ENCODE assay signal across 9 cellular contexts in genomic region chr12:6769003-6769389, GRCh38. TPM values are rescaled to one million over a fixed set of nuclear protein-coding genes. Genes with fewer than 3 reads are reported as not detected.
DNase-seq lines count a peak whose midpoint lies in the region; ATAC-seq, FAIRE-seq and TF ChIP-seq lines count a peak whose summit lies in the region.
"Had no signal": no experiment of that assay in that cellular context is flagged by ENCODE, and none has a peak within 500 bp of the region (broad histone marks: within the 10 kb centered on the region; RNA-seq: fewer than 3 reads in every experiment).

No MANE protein-coding gene starts in this region.

- H3K9ac ChIP-seq in H1 (replicated peaks in 1 of 4; ENCODE audit: extremely low read depth in 1 of 4, low read depth in 3 of 4, low read length in 3 of 4) = peak overlapping the region in 2 of 4 experiments; percentile 16 to 82; a peak in 2 of 7 replicates

- no peak for TF ChIP-seq EP300 in H1 (IDR thresholded peaks at IDR 0.05; ENCODE audit: borderline replicate concordance in 1 of 2, low read depth in 2 of 2, low read length in 2 of 2)

- TF ChIP-seq CTCF in H1 (IDR thresholded peaks at IDR 0.05; ENCODE audit: control extremely low read depth in 1 of 3, insufficient read depth in 1 of 3, low read depth in 1 of 3, low read length in 3 of 3) (no peak), osteocyte (IDR thresholded peaks at IDR 0.05) (no peak)

- H2AFZ ChIP-seq in H1 (ENCODE audit: low read length) = no peak overlapping the region

- peak overlapping the region; percentile 41 for H3K18ac ChIP-seq in H1 (ENCODE audit: extremely low read depth, low read length)

- FAIRE-seq in H1 (lab: Jason Lieb, UNC) = peak; percentile 63

- no peak for TF ChIP-seq RAD21 in H1 (IDR thresholded peaks at IDR 0.05 in 1 of 2, conservative IDR thresholded peaks at IDR 0.05 in 1 of 2; ENCODE audit: low read depth in 2 of 2, low read length in 2 of 2)

- POLR2A ChIA-PET in H1 (lab: Charles Lee; ENCODE audit: partially characterized antibody) = interaction anchor here (0.5 to 11.6 kb wide), 11 partner anchors 9 to 433 kb away, joined by 3 to 151 read pairs (median 8); partner anchors contain the start of genes CDCA3, GNB3, MLF2 and P3H3

- H2BK12ac ChIP-seq in H1 (ENCODE audit: low read depth, low read length) = peak overlapping the region; percentile 2; the same call in 1 of the 2 replicates

- H3K27me3 Mint-ChIP-seq in osteocyte (ENCODE audit: unreplicated experiment) = no peaks in the 10 kb centered on the region

- peak overlapping the region; percentile 91 for H3K27ac Mint-ChIP-seq in osteocyte (ENCODE audit: unreplicated experiment)

- H3K14ac ChIP-seq in H1 (ENCODE audit: insufficient read length) = no peak overlapping the region

- no peak overlapping the region for H3K4ac ChIP-seq in H1 (replicated peaks; ENCODE audit: insufficient read length, low read depth, low read length)

- H3K4me3 Mint-ChIP-seq in osteocyte (ENCODE audit: unreplicated experiment) = peak overlapping the region; percentile 95

- peaks cover 4 to 25% of the 10 kb centered on the region in 2 experiments; a peak in 2 of 4 replicates for H3K79me2 ChIP-seq in H1 (ENCODE audit: control insufficient read depth in 1 of 2, insufficient read depth in 2 of 2, low read length in 2 of 2)

- no peak overlapping the region for H2BK120ac ChIP-seq in H1 (replicated peaks; ENCODE audit: low read depth, low read length)

- H2BK20ac ChIP-seq in H1 (ENCODE audit: low read length) = 0 out of 2 replicates have a peak overlapping the region, but pooled peaks have one; percentile 24

- H3K23me2 ChIP-seq in H1 (ENCODE audit: low read depth, low read length) = peaks cover 18% of the 10 kb centered on the region

- H4K8ac ChIP-seq in H1 (ENCODE audit: extremely low read depth, insufficient read depth, low read length) = no peak overlapping the region

- 0 out of 2 replicates have a peak overlapping the region, but pooled peaks have one; percentile 40 for H2BK15ac ChIP-seq in H1 (ENCODE audit: low read length)

- peak overlapping the region; percentile 1; the same call in 1 of the 2 replicates for H2AK5ac ChIP-seq in H1 (ENCODE audit: low read depth, low read length)

- no peak overlapping the region for H3K56ac ChIP-seq in H1 (replicated peaks; ENCODE audit: insufficient read length, low read depth, low read length)

- H3K4me3 ChIP-seq in H1 (ENCODE audit: extremely low read depth in 1 of 4, insufficient read depth in 2 of 4, low read depth in 3 of 4, low read length in 4 of 4) = peak overlapping the region; percentile 83 to 98 (median 87)

- H4K91ac ChIP-seq in H1 (replicated peaks; ENCODE audit: insufficient read length, low read length) = no peak overlapping the region

- peak overlapping the region; percentile 88 to 100 for H3K4me2 ChIP-seq in H1 (ENCODE audit: insufficient read depth in 1 of 2, low read depth in 2 of 2, low read length in 2 of 2)

- no peak overlapping the region for H3K23ac ChIP-seq in H1 (ENCODE audit: insufficient read length)

- H4K20me1 ChIP-seq in H1 (replicated peaks in 1 of 2; ENCODE audit: control insufficient read depth in 1 of 2, insufficient read depth in 2 of 2, low read length in 2 of 2) = peaks cover 6 to 20% of the 10 kb centered on the region in 2 experiments

- H3K4me1 ChIP-seq in H1 (replicated peaks in 1 of 4; ENCODE audit: control insufficient read depth in 3 of 4, insufficient read depth in 4 of 4, low read length in 3 of 4) = peaks cover 7 to 41% (median 30%) of the 10 kb centered on the region in 4 experiments

- H3K27me3 ChIP-seq in H1 (replicated peaks in 1 of 4; ENCODE audit: control insufficient read depth in 3 of 4, extremely low read depth in 1 of 4, insufficient read depth in 3 of 4, low read length in 3 of 4) = peaks cover 0 to 14% (median 11%) of the 10 kb centered on the region in 4 experiments; a peak in 5 of 7 replicates

- peaks cover 42% of the 10 kb centered on the region for H3K4me1 Mint-ChIP-seq in osteocyte (ENCODE audit: unreplicated experiment)

- CTCF ChIA-PET in H1 (lab: Charles Lee; ENCODE audit: partially characterized antibody) = interaction anchor here (0.7 to 29.6 kb wide), 5 partner anchors 12 to 124 kb away, joined by 3 to 532 read pairs (median 105); partner anchors contain the start of genes GNB3, GPR162, MLF2 and P3H3

- no peak for ATAC-seq in HG02885 (IDR thresholded peaks at IDR 0.05; ENCODE audit: poor library complexity, unreplicated experiment)

- no peaks in the 10 kb centered on the region for H3K9me3 Mint-ChIP-seq in osteocyte (ENCODE audit: unreplicated experiment)

- H3K9me3 ChIP-seq in H1 (ENCODE audit: insufficient read depth in 2 of 2, low read depth in 1 of 2, low read length in 1 of 2) = no peaks in the 10 kb centered on the region

- DNase-seq in DMS79 treated with DMSO at 0.1 percent for 48 hours (lab: John Stamatoyannopoulos, UW) (peak; percentile 52), NCI-H748 (lab: John Stamatoyannopoulos, UW; ENCODE audit: unreplicated experiment) (peak; percentile 24), H1 (ENCODE audit: low read depth in 1 of 2, low spot score in 2 of 2) (peak in 1 of 2 experiments; percentile 80), osteocyte (ENCODE audit: extremely low spot score, unreplicated experiment) (no peak), medulla oblongata (ENCODE audit: extremely low spot score) (no peak), NCI-H1105 treated with DMSO at 0.1 percent for 48 hours (lab: John Stamatoyannopoulos, UW) (no peak)
- no peak for DNase-seq in stimulated activated CD4-positive, alpha-beta T cell treated with anti-CD3 and anti-CD28 coated beads, Interleukin-2, amount 100 ng/mL, for 24 hours

- TF ChIP-seq POLR2A in H1 (IDR thresholded peaks at IDR 0.05; ENCODE audit: control extremely low read depth in 1 of 2, low read depth in 2 of 2, low read length in 2 of 2) = no peak

- peak overlapping the region; percentile 5; the same call in 1 of the 2 replicates for H2BK5ac ChIP-seq in H1 (ENCODE audit: low read depth, low read length)

- H3K79me1 ChIP-seq in H1 (ENCODE audit: low read depth, low read length) = 0 out of 2 replicates have a peak, but pooled peaks cover 2% of the 10 kb centered on the region

- peak overlapping the region; percentile 13; the same call in 1 of the 2 replicates for H3K27ac ChIP-seq in H1 (ENCODE audit: low read depth, low read length)

- H3K36me3 ChIP-seq in H1 (ENCODE audit: control insufficient read depth in 2 of 4, insufficient read depth in 4 of 4, low read length in 3 of 4) = peaks cover 0 to 23% (median 5%) of the 10 kb centered on the region in 4 experiments; a peak in 6 of 8 replicates

- peak overlapping the region; percentile 24 for H4K5ac ChIP-seq in H1 (ENCODE audit: insufficient read length, low read depth, low read length)

- 17% methylated on average over 4 of the region's 6 CpGs; no CpG with 5 or more reads in 1 of the 2 experiments for WGBS in H1 (ENCODE audit: extremely low coverage in 1 of 2, insufficient coverage in 1 of 2, insufficient read length in 1 of 2, insufficient replicate concordance in 2 of 2, low coverage in 1 of 2, low lambda C conversion rate in 2 of 2, missing lambda C conversion rate in 1 of 2), 2 experiments

- peaks cover 11% of the 10 kb centered on the region for H3K36me3 Mint-ChIP-seq in osteocyte (ENCODE audit: unreplicated experiment)

RNA-seq across cellular contexts. Expression of gene PTMS, which starts 2.8 kb away (rescaled TPM):
- total RNA-seq in H1 (2021; fragmentation: NEBNext Ultra II Directional; extraction: Animal tissue kit (Norgen Biotek cat#: 25700)) = 444 and 486 TPM in 2 replicates
- 553 and 999 TPM in 2 replicates for polyA plus RNA-seq in H1 (2011; rRNA removed)
- 441 TPM for polyA plus RNA-seq in H1 (2011; cell fraction: cytosol; rRNA removed)
- 217 TPM for polyA plus RNA-seq in H1 (2011; cell fraction: nucleus; rRNA removed)
- polyA plus RNA-seq in H1 (2012, experiment 1 of 2) = 329 to 587 TPM (median 502 TPM) in 4 replicates
- 566 TPM for polyA plus RNA-seq in H1 (2012, experiment 2 of 2)
- polyA plus RNA-seq in H1 (2013, experiment 1 of 2) = 523 TPM
- polyA plus RNA-seq in H1 (2013, experiment 2 of 2) = 513 TPM
- 35.2 and 58.0 TPM in 2 replicates for polyA minus RNA-seq in H1 (2011; rRNA and poly(A)+ RNA removed)
- 109 TPM for polyA minus RNA-seq in H1 (2011; cell fraction: cytosol; rRNA and poly(A)+ RNA removed)
- 72.4 TPM for polyA minus RNA-seq in H1 (2011; cell fraction: nucleus; rRNA and poly(A)+ RNA removed)
- 501 and 554 TPM in 2 replicates for total RNA-seq in osteocyte

RNA-seq across cellular contexts. Expression of gene LAG3, which starts 3.3 kb away (rescaled TPM):
- total RNA-seq in H1 (2021; fragmentation: NEBNext Ultra II Directional; extraction: Animal tissue kit (Norgen Biotek cat#: 25700)) = 2.8 and 3.1 TPM in 2 replicates
- 1.1 and 2.5 TPM in 2 replicates for polyA plus RNA-seq in H1 (2011; rRNA removed)
- polyA plus RNA-seq in H1 (2011; cell fraction: cytosol; rRNA removed) = 1.2 TPM
- 6.1 TPM for polyA plus RNA-seq in H1 (2011; cell fraction: nucleus; rRNA removed)
- 1.7 to 3.0 TPM (median 2.8 TPM) in 4 replicates for polyA plus RNA-seq in H1 (2012, experiment 1 of 2)
- polyA plus RNA-seq in H1 (2012, experiment 2 of 2) = 1.4 TPM
- polyA plus RNA-seq in H1 (2013, experiment 1 of 2) = 1.7 TPM
- polyA plus RNA-seq in H1 (2013, experiment 2 of 2) = 1.8 TPM
- 0.29 and 0.47 TPM in 2 replicates for polyA minus RNA-seq in H1 (2011; rRNA and poly(A)+ RNA removed)
- polyA minus RNA-seq in H1 (2011; cell fraction: cytosol; rRNA and poly(A)+ RNA removed) = 0.81 TPM
- polyA minus RNA-seq in H1 (2011; cell fraction: nucleus; rRNA and poly(A)+ RNA removed) = 3.6 TPM
- total RNA-seq in osteocyte = 1.1 and 2.5 TPM in 2 replicates

RNA-seq across cellular contexts. Expression of gene MLF2, which starts 16.1 kb away (rescaled TPM):
- 229 and 232 TPM in 2 replicates for total RNA-seq in H1 (2021; fragmentation: NEBNext Ultra II Directional; extraction: Animal tissue kit (Norgen Biotek cat#: 25700))
- 401 and 443 TPM in 2 replicates for polyA plus RNA-seq in H1 (2011; rRNA removed)
- 319 TPM for polyA plus RNA-seq in H1 (2011; cell fraction: cytosol; rRNA removed)
- 252 TPM for polyA plus RNA-seq in H1 (2011; cell fraction: nucleus; rRNA removed)
- polyA plus RNA-seq in H1 (2012, experiment 1 of 2) = 240 to 272 TPM (median 254 TPM) in 4 replicates
- polyA plus RNA-seq in H1 (2012, experiment 2 of 2) = 291 TPM
- 162 TPM for polyA plus RNA-seq in H1 (2013, experiment 1 of 2)
- 175 TPM for polyA plus RNA-seq in H1 (2013, experiment 2 of 2)
- 311 and 327 TPM in 2 replicates for polyA minus RNA-seq in H1 (2011; rRNA and poly(A)+ RNA removed)
- 98.5 TPM for polyA minus RNA-seq in H1 (2011; cell fraction: cytosol; rRNA and poly(A)+ RNA removed)
- 106 TPM for polyA minus RNA-seq in H1 (2011; cell fraction: nucleus; rRNA and poly(A)+ RNA removed)
- total RNA-seq in osteocyte = 141 and 162 TPM in 2 replicates

RNA-seq across cellular contexts. Expression of gene CD4, which starts 20.3 kb away (rescaled TPM):
- 3.2 and 3.4 TPM in 2 replicates for total RNA-seq in H1 (2021; fragmentation: NEBNext Ultra II Directional; extraction: Animal tissue kit (Norgen Biotek cat#: 25700))
- 5.1 and 5.6 TPM in 2 replicates for polyA plus RNA-seq in H1 (2011; rRNA removed)
- 5.1 TPM for polyA plus RNA-seq in H1 (2011; cell fraction: cytosol; rRNA removed)
- polyA plus RNA-seq in H1 (2011; cell fraction: nucleus; rRNA removed) = 5.1 TPM
- polyA plus RNA-seq in H1 (2012, experiment 1 of 2) = 5.8 to 6.9 TPM (median 6.7 TPM) in 4 replicates
- 4.3 TPM for polyA plus RNA-seq in H1 (2012, experiment 2 of 2)
- 2.7 TPM for polyA plus RNA-seq in H1 (2013, experiment 1 of 2)
- polyA plus RNA-seq in H1 (2013, experiment 2 of 2) = 2.4 TPM
- polyA minus RNA-seq in H1 (2011; rRNA and poly(A)+ RNA removed) = 3.3 and 3.4 TPM in 2 replicates
- polyA minus RNA-seq in H1 (2011; cell fraction: cytosol; rRNA and poly(A)+ RNA removed) = 1.6 TPM
- polyA minus RNA-seq in H1 (2011; cell fraction: nucleus; rRNA and poly(A)+ RNA removed) = 1.8 TPM
- total RNA-seq in osteocyte = 0.60 and 0.62 TPM in 2 replicates
- total RNA-seq: dermis microvascular lymphatic vessel endothelial cell had no signal

RNA-seq across cellular contexts. Expression of gene COPS7A, which starts 45.1 kb away (rescaled TPM):
- total RNA-seq in H1 (2021; fragmentation: NEBNext Ultra II Directional; extraction: Animal tissue kit (Norgen Biotek cat#: 25700)) = 43.3 and 44.5 TPM in 2 replicates
- polyA plus RNA-seq in H1 (2011; rRNA removed) = 95.9 and 98.4 TPM in 2 replicates
- polyA plus RNA-seq in H1 (2011; cell fraction: cytosol; rRNA removed) = 93.9 TPM
- polyA plus RNA-seq in H1 (2011; cell fraction: nucleus; rRNA removed) = 109 TPM
- polyA plus RNA-seq in H1 (2012, experiment 1 of 2) = 43.6 to 58.1 TPM (median 55.6 TPM) in 4 replicates
- 63.2 TPM for polyA plus RNA-seq in H1 (2012, experiment 2 of 2)
- polyA plus RNA-seq in H1 (2013, experiment 1 of 2) = 40.6 TPM
- 40.1 TPM for polyA plus RNA-seq in H1 (2013, experiment 2 of 2)
- polyA minus RNA-seq in H1 (2011; rRNA and poly(A)+ RNA removed) = 43.8 and 57.5 TPM in 2 replicates
- polyA minus RNA-seq in H1 (2011; cell fraction: cytosol; rRNA and poly(A)+ RNA removed) = 16.6 TPM
- polyA minus RNA-seq in H1 (2011; cell fraction: nucleus; rRNA and poly(A)+ RNA removed) = 17.2 TPM
- 61.4 and 73.0 TPM in 2 replicates for total RNA-seq in osteocyte

Comparison
In these comparisons a context has a peak if more than half of its experiments do, and no peak if none do; other contexts are left out.
1. DNase-seq: peak in DMS79 treated with DMSO at 0.1 percent for 48 hours (single experiment) and NCI-H748 (single experiment); none in osteocyte (single experiment), stimulated activated CD4-positive, alpha-beta T cell treated with anti-CD3 and anti-CD28 coated beads, Interleukin-2, amount 100 ng/mL, for 24 hours (0 of 2), medulla oblongata (single experiment) and NCI-H1105 treated with DMSO at 0.1 percent for 48 hours (single experiment).